Comparison of ENCODE assay signal across 15 cellular contexts in genomic region chr9:75448955-75449354, GRCh38.
A peak's percentile ranks its signal among the peaks of the same experiment; 100 is the strongest.
DNase-seq lines count a peak whose midpoint lies in the region; ATAC-seq and TF ChIP-seq lines count a peak whose summit lies in the region.
"Had no signal": no experiment of that assay in that cellular context is flagged by ENCODE, and none has a peak within 500 bp of the region (broad histone marks: within the 10 kb centered on the region; RNA-seq: fewer than 3 reads in every experiment).

No MANE protein-coding gene starts in this region.

- H3K4me2 ChIP-seq in neural progenitor cell: no peak overlapping the region
- H3K4me2 ChIP-seq: BLaER1 had no signal

- H3K9me3 Mint-ChIP-seq in MCF 10A (ENCODE audit: unreplicated experiment) (peaks cover 15% of the 10 kb centered on the region), neural progenitor cell (no peaks in the 10 kb centered on the region)
- H3K9me3 Mint-ChIP-seq in CD4-positive, alpha-beta T cell: no peaks in the 10 kb centered on the region

- DNase-seq in breast epithelium (ENCODE audit: low spot score in 2 of 2) (no peak), MCF 10A (ENCODE audit: unreplicated experiment) (no peak), adipocyte (ENCODE audit: low read depth) (no peak), neural progenitor cell (ENCODE audit: low spot score) (no peak), thyroid gland (no peak), NCI-H2107 (lab: John Stamatoyannopoulos, UW) (no peak), MV-4-11 (lab: John Stamatoyannopoulos, UW) (no peak)
- DNase-seq in CD4-positive, alpha-beta T cell: no peak
- DNase-seq: AML-193, DMS53, GF-D8 had no signal

- ATAC-seq in CD4-positive, alpha-beta T cell (ENCODE audit: poor library complexity): no peak
- ATAC-seq: HCT116 had no signal

- H3K27ac Mint-ChIP-seq in MCF 10A (ENCODE audit: low read depth, unreplicated experiment) (no peak overlapping the region), neural progenitor cell (no peak overlapping the region)
- H3K27ac Mint-ChIP-seq in CD4-positive, alpha-beta T cell: no peak overlapping the region

- peak overlapping the region; percentile 69 for H3K9ac ChIP-seq in adipocyte (ENCODE audit: low read length)
- H3K9ac ChIP-seq in neural progenitor cell: no peak overlapping the region
- H3K9ac ChIP-seq: BLaER1 had no signal

- H3K79me2 ChIP-seq in neural progenitor cell (ENCODE audit: low read depth): no peaks in the 10 kb centered on the region

- H3K27me3 Mint-ChIP-seq in MCF 10A (ENCODE audit: insufficient read depth, unreplicated experiment) (no peaks in the 10 kb centered on the region), neural progenitor cell (ENCODE audit: insufficient read depth, low read depth) (peaks cover 2% of the 10 kb centered on the region)
- H3K27me3 Mint-ChIP-seq in CD4-positive, alpha-beta T cell: peaks cover 6% of the 10 kb centered on the region

- H3K4me1 Mint-ChIP-seq in MCF 10A (ENCODE audit: insufficient read depth, unreplicated experiment) (no peaks in the 10 kb centered on the region), neural progenitor cell (peaks cover 2% of the 10 kb centered on the region)
- H3K4me1 Mint-ChIP-seq in CD4-positive, alpha-beta T cell (ENCODE audit: low read depth): no peaks in the 10 kb centered on the region

- CTCF ChIA-PET in MCF 10A (lab: Yijun Ruan, JAX): interaction anchor here (0.6 to 0.9 kb wide), 2 partner anchors 39 to 263 kb away, joined by 3 to 5 read pairs; no protein-coding TSS in a partner anchor
- CTCF ChIA-PET in CD4-positive, alpha-beta T cell (lab: Charles Lee): no interaction called here

- H3K4me1 ChIP-seq in breast epithelium (peaks cover 3 to 11% of the 10 kb centered on the region in 2 donors), adipocyte (ENCODE audit: control insufficient read depth, insufficient read depth, low read length) (peaks cover 60% of the 10 kb centered on the region), neural progenitor cell (peaks cover 11% of the 10 kb centered on the region), thyroid gland (peaks cover 53 to 56% of the 10 kb centered on the region in 2 donors)
- H3K4me1 ChIP-seq: BLaER1 had no signal

- no peaks in the 10 kb centered on the region for H3K36me3 Mint-ChIP-seq in MCF 10A (ENCODE audit: insufficient read depth, unreplicated experiment)
- no peaks in the 10 kb centered on the region for H3K36me3 Mint-ChIP-seq in neural progenitor cell
- no peaks in the 10 kb centered on the region for H3K36me3 Mint-ChIP-seq in CD4-positive, alpha-beta T cell (ENCODE audit: low read depth)

- H3K27ac ChIP-seq in breast epithelium: peak overlapping the region; percentile 65 to 71
- no peak overlapping the region for H3K27ac ChIP-seq in neural progenitor cell
- H3K27ac ChIP-seq in thyroid gland: peak overlapping the region; percentile 60 to 87 (median 75)
- no peak overlapping the region for H3K27ac ChIP-seq in CD4-positive, alpha-beta T cell (ENCODE audit: low read depth, low read length)
- H3K27ac ChIP-seq: 22Rv1, BLaER1, HL-60 had no signal

- peak overlapping the region; percentile 73 for H2AFZ ChIP-seq in neural progenitor cell (replicated peaks)

- no TSS peak for BruUV-seq in MCF 10A (replicated peaks; lab: Mats Ljungman, UMichigan)

- POLR2A ChIA-PET in MCF 10A (lab: Yijun Ruan, JAX): no interaction called here
- POLR2A ChIA-PET in CD4-positive, alpha-beta T cell (lab: Charles Lee): no interaction called here

- intact Hi-C loops in breast epithelium (cut with DNase I; ENCODE audit: low total_unique reads): no loop called here
- intact Hi-C loops in MCF 10A (cut with micrococcal nuclease): no loop called here
- intact Hi-C loops in thyroid gland (cut with DNase I): no loop called here
- intact Hi-C loops in CD4-positive, alpha-beta T cell (cut with DNase I, micrococcal nuclease): no loop called here

- no peak overlapping the region for H3K4me3 Mint-ChIP-seq in MCF 10A (ENCODE audit: unreplicated experiment)
- no peak overlapping the region for H3K4me3 Mint-ChIP-seq in neural progenitor cell
- no peak overlapping the region for H3K4me3 Mint-ChIP-seq in CD4-positive, alpha-beta T cell

- TF ChIP-seq CTCF in breast epithelium (IDR thresholded peaks at IDR 0.05) (no peak), MCF 10A (IDR thresholded peaks at IDR 0.05; ENCODE audit: unreplicated experiment) (no peak), neural progenitor cell (IDR thresholded peaks at IDR 0.05) (no peak), thyroid gland (IDR thresholded peaks at IDR 0.05) (no peak)
- TF ChIP-seq CTCF in CD4-positive, alpha-beta T cell (IDR thresholded peaks at IDR 0.05): no peak

- no peak overlapping the region for H3K4me3 ChIP-seq in breast epithelium
- H3K4me3 ChIP-seq in adipocyte (ENCODE audit: low read length): no peak overlapping the region
- no peak overlapping the region for H3K4me3 ChIP-seq in neural progenitor cell
- H3K4me3 ChIP-seq in thyroid gland (replicated peaks in 1 of 3): no peak overlapping the region
- H3K4me3 ChIP-seq: BLaER1 had no signal

- no peaks in the 10 kb centered on the region for H3F3A ChIP-seq in neural progenitor cell (ENCODE audit: low read depth)

- H3K9me3 ChIP-seq in breast epithelium (no peaks in the 10 kb centered on the region), adipocyte (ENCODE audit: control insufficient read depth, low read length) (no peaks in the 10 kb centered on the region), neural progenitor cell (ENCODE audit: low read depth) (no peaks in the 10 kb centered on the region), thyroid gland (no peaks in the 10 kb centered on the region)
- no peaks in the 10 kb centered on the region for H3K9me3 ChIP-seq in CD4-positive, alpha-beta T cell (ENCODE audit: control insufficient read depth, low read length)
- H3K9me3 ChIP-seq: BLaER1 had no signal

- no peaks in the 10 kb centered on the region for H3K36me3 ChIP-seq in breast epithelium
- no peaks in the 10 kb centered on the region for H3K36me3 ChIP-seq in adipocyte (ENCODE audit: control insufficient read depth, insufficient read depth, low read length, severe bottlenecking)
- H3K36me3 ChIP-seq in neural progenitor cell: no peaks in the 10 kb centered on the region
- no peaks in the 10 kb centered on the region for H3K36me3 ChIP-seq in thyroid gland
- H3K36me3 ChIP-seq: BLaER1 had no signal

- WGBS in thyroid gland, 2 donors: 89 to 90% methylated on average over 2 of the region's 2 CpGs

- H3K27me3 ChIP-seq in breast epithelium: no peaks in the 10 kb centered on the region
- no peaks in the 10 kb centered on the region for H3K27me3 ChIP-seq in adipocyte (replicated peaks; ENCODE audit: control insufficient read depth, insufficient read depth, low read length)
- H3K27me3 ChIP-seq in neural progenitor cell: no peaks in the 10 kb centered on the region
- H3K27me3 ChIP-seq in thyroid gland: no peaks in the 10 kb centered on the region
- H3K27me3 ChIP-seq in CD4-positive, alpha-beta T cell (ENCODE audit: control insufficient read depth, insufficient read depth, low read length): no peaks in the 10 kb centered on the region
- H3K27me3 ChIP-seq: BLaER1 had no signal

- H4K20me1 ChIP-seq in neural progenitor cell (ENCODE audit: low read depth): no peaks in the 10 kb centered on the region
- H4K20me1 ChIP-seq: BLaER1 had no signal

- no peak for TF ChIP-seq POLR2A in breast epithelium (IDR thresholded peaks at IDR 0.05)
- no peak for TF ChIP-seq POLR2A in thyroid gland (IDR thresholded peaks at IDR 0.05)

Comparison
In these comparisons a context has a peak if more than half of its experiments do, and no peak if none do; other contexts are left out.
1. H3K27ac ChIP-seq: peak in breast epithelium (2 of 2) and thyroid gland (3 of 3); none in neural progenitor cell (single experiment) and CD4-positive, alpha-beta T cell (single experiment).